13 cellular contexts compared by ENCODE assay signal in genomic region chr10:69064762-69065328, GRCh38. TPM values are rescaled to one million over a fixed set of nuclear protein-coding genes. Genes with fewer than 3 reads are reported as not detected.
DNase-seq lines count a peak whose midpoint lies in the region; ATAC-seq, FAIRE-seq and TF ChIP-seq lines count a peak whose summit lies in the region.
"Had no signal": no experiment of that assay in that cellular context is flagged by ENCODE, and none has a peak within 500 bp of the region (broad histone marks: within the 10 kb centered on the region; RNA-seq: fewer than 3 reads in every experiment).

No MANE protein-coding gene starts in this region.

- H3K9me3 ChIP-seq in kidney (ENCODE audit: control insufficient read depth in 1 of 2, low read length in 2 of 2) (no peaks in the 10 kb centered on the region), stomach smooth muscle (ENCODE audit: control insufficient read depth in 2 of 2, low read length in 2 of 2) (no peaks in the 10 kb centered on the region)
- H3K9me3 ChIP-seq: thoracic aorta had no signal

- no peak overlapping the region for H3K4ac ChIP-seq in mesendoderm (ENCODE audit: low read depth, low read length)

- peaks cover 58% of the 10 kb centered on the region for H3K4me1 Mint-ChIP-seq in activated T-cell treated with anti-CD3 and anti-CD28 coated beads, Interleukin-2, amount 50 U/mL, for 72 hours (ENCODE audit: low read depth)
- peaks cover 30% of the 10 kb centered on the region for H3K4me1 Mint-ChIP-seq in activated T-helper 17 cell treated with anti-CD3 and anti-CD28 coated beads, Interleukin-2, amount 50 U/mL, for 72 hours

- no peak overlapping the region for H3K9ac ChIP-seq in kidney (ENCODE audit: low read length in 2 of 2)
- H3K9ac ChIP-seq in stomach smooth muscle (ENCODE audit: low read length in 2 of 2), result no peak overlapping the region
- no peak overlapping the region for H3K9ac ChIP-seq in mesendoderm (ENCODE audit: low read length)

- H3K4me1 ChIP-seq in kidney (ENCODE audit: control insufficient read depth in 1 of 2, insufficient read depth in 1 of 2, low read depth in 1 of 2, low read length in 2 of 2) (peaks cover 9 to 12% of the 10 kb centered on the region in 2 donors), stomach smooth muscle (ENCODE audit: control insufficient read depth, insufficient read depth, low read length) (peaks cover 3% of the 10 kb centered on the region), mesendoderm (ENCODE audit: control insufficient read depth, low read depth, low read length) (no peaks in the 10 kb centered on the region)

- H2BK120ac ChIP-seq in mesendoderm (ENCODE audit: low read depth, low read length), result no peak overlapping the region

- H3K27me3 ChIP-seq in stomach smooth muscle (ENCODE audit: control insufficient read depth in 1 of 2, insufficient read depth in 2 of 2, low read length in 2 of 2) (peaks cover 0 to 2% of the 10 kb centered on the region in 2 donors), mesendoderm (ENCODE audit: insufficient read depth, low read length, poor library complexity) (no peaks in the 10 kb centered on the region)

- peaks cover 0 to 3% of the 10 kb centered on the region in 2 donors for H3K9me3 Mint-ChIP-seq in activated T-cell treated with anti-CD3 and anti-CD28 coated beads, Interleukin-2, amount 50 U/mL, for 72 hours
- H3K9me3 Mint-ChIP-seq in activated T-helper 17 cell treated with anti-CD3 and anti-CD28 coated beads, Interleukin-2, amount 50 U/mL, for 72 hours, result no peaks in the 10 kb centered on the region

- H3K18ac ChIP-seq in mesendoderm (ENCODE audit: low read length), result no peak overlapping the region

- intact Hi-C loops in kidney (cut with DNase I), result no loop called here

- no peak overlapping the region for H3K23ac ChIP-seq in mesendoderm (ENCODE audit: low read length)

- H3K36me3 ChIP-seq in kidney (ENCODE audit: control insufficient read depth in 1 of 2, insufficient read depth in 2 of 2, low read length in 2 of 2), result no peaks in the 10 kb centered on the region
- no peaks in the 10 kb centered on the region for H3K36me3 ChIP-seq in stomach smooth muscle (ENCODE audit: control insufficient read depth in 2 of 2, insufficient read depth in 2 of 2, low read length in 2 of 2)
- H3K36me3 ChIP-seq in mesendoderm (ENCODE audit: control insufficient read depth, insufficient read depth, low read length), result no peaks in the 10 kb centered on the region
- H3K36me3 ChIP-seq: thoracic aorta had no signal

- H4K5ac ChIP-seq in mesendoderm (ENCODE audit: low read length), result no peak overlapping the region

- no CpG with 5 or more reads among the region's 6 CpGs for WGBS in mesendoderm (ENCODE audit: extremely low coverage, insufficient coverage, low lambda C conversion rate)

- no peak for ATAC-seq in activated T-cell treated with anti-CD3 and anti-CD28 coated beads, Interleukin-2, amount 50 U/mL, for 72 hours (replicated peaks in 1 of 2)
- no peak for ATAC-seq in activated T-helper 17 cell treated with anti-CD3 and anti-CD28 coated beads, Interleukin-2, amount 50 U/mL, for 72 hours (replicated peaks)
- ATAC-seq: PC-3 had no signal

- FAIRE-seq in kidney (lab: Jason Lieb, UNC), result no peak

- no peak overlapping the region for H2BK5ac ChIP-seq in mesendoderm (ENCODE audit: low read length)

- H3K79me2 ChIP-seq in mesendoderm (ENCODE audit: control insufficient read depth, insufficient read depth, low read length), result no peaks in the 10 kb centered on the region

- no peaks in the 10 kb centered on the region for H3K79me1 ChIP-seq in mesendoderm (ENCODE audit: low read length)

- no peak overlapping the region for H3K27ac Mint-ChIP-seq in activated T-cell treated with anti-CD3 and anti-CD28 coated beads, Interleukin-2, amount 50 U/mL, for 72 hours
- H3K27ac Mint-ChIP-seq in activated T-helper 17 cell treated with anti-CD3 and anti-CD28 coated beads, Interleukin-2, amount 50 U/mL, for 72 hours, result peak overlapping the region; percentile 97

- DNase-seq in activated T-cell treated with anti-CD3 and anti-CD28 coated beads, Interleukin-2, amount 50 U/mL, for 72 hours, result no peak
- DNase-seq in activated T-cell treated with anti-CD3 and anti-CD28 coated beads for 4 hours (no peak), kidney (no peak), T1000 (lab: John Stamatoyannopoulos, UW) (no peak), mesendoderm (no peak), NCI-H510A (lab: John Stamatoyannopoulos, UW) (no peak)
- DNase-seq: ACHN, DMS 273 treated with DMSO at 0.1 percent for 48 hours, NCI-H446 treated with DMSO at 0.1 percent for 48 hours, PC-3 had no signal

- H3K36me3 Mint-ChIP-seq in activated T-cell treated with anti-CD3 and anti-CD28 coated beads, Interleukin-2, amount 50 U/mL, for 72 hours (ENCODE audit: insufficient read depth in 2 of 2), result peaks cover 3 to 4% of the 10 kb centered on the region in 2 donors
- H3K36me3 Mint-ChIP-seq in activated T-helper 17 cell treated with anti-CD3 and anti-CD28 coated beads, Interleukin-2, amount 50 U/mL, for 72 hours (ENCODE audit: low read depth), result peaks cover 6% of the 10 kb centered on the region

- H3K27me3 Mint-ChIP-seq in activated T-cell treated with anti-CD3 and anti-CD28 coated beads, Interleukin-2, amount 50 U/mL, for 72 hours (ENCODE audit: low read depth), result no peaks in the 10 kb centered on the region
- H3K27me3 Mint-ChIP-seq in activated T-helper 17 cell treated with anti-CD3 and anti-CD28 coated beads, Interleukin-2, amount 50 U/mL, for 72 hours, result no peaks in the 10 kb centered on the region

- H3K4me3 Mint-ChIP-seq in activated T-cell treated with anti-CD3 and anti-CD28 coated beads, Interleukin-2, amount 50 U/mL, for 72 hours, result peak overlapping the region; percentile 79 to 80
- peak overlapping the region; percentile 74 for H3K4me3 Mint-ChIP-seq in activated T-helper 17 cell treated with anti-CD3 and anti-CD28 coated beads, Interleukin-2, amount 50 U/mL, for 72 hours

- no peak overlapping the region for H3K4me3 ChIP-seq in kidney (ENCODE audit: low read length in 2 of 2)
- H3K4me3 ChIP-seq in stomach smooth muscle (ENCODE audit: low read length in 2 of 2), result no peak overlapping the region
- H3K4me3 ChIP-seq in mesendoderm (ENCODE audit: low read length), result no peak overlapping the region
- H3K4me3 ChIP-seq: thoracic aorta had no signal

- peak overlapping the region; percentile 4 to 18 for H3K27ac ChIP-seq in kidney (ENCODE audit: low read depth in 2 of 2, low read length in 2 of 2)
- H3K27ac ChIP-seq in stomach smooth muscle (ENCODE audit: low read length), result peak overlapping the region; percentile 53
- no peak overlapping the region for H3K27ac ChIP-seq in mesendoderm (ENCODE audit: low read depth, low read length)

- H2BK15ac ChIP-seq in mesendoderm (replicated peaks; ENCODE audit: low read depth), result no peak overlapping the region

- TF ChIP-seq CTCF in kidney (IDR thresholded peaks at IDR 0.05; ENCODE audit: borderline replicate concordance, extremely low read depth, insufficient read depth), result no peak

- no peak overlapping the region for H3K4me2 ChIP-seq in mesendoderm (ENCODE audit: low read length)

- H4K8ac ChIP-seq in mesendoderm (ENCODE audit: low read depth, low read length), result no peak overlapping the region

- H3K56ac ChIP-seq in mesendoderm (ENCODE audit: low read length), result no peak overlapping the region

- H2AK5ac ChIP-seq in mesendoderm (ENCODE audit: low read length), result no peak overlapping the region

RNA-seq across cellular contexts. Expression of gene SRGN, which starts 23.1 kb away (rescaled TPM):
- 100 to 1,000 TPM; 439 to 902 TPM for total RNA-seq in activated T-cell treated with anti-CD3 and anti-CD28 coated beads, Interleukin-2, amount 50 U/mL, for 72 hours
- 100 to 1,000 TPM; 310 to 773 TPM for total RNA-seq in activated T-helper 17 cell treated with anti-CD3 and anti-CD28 coated beads, Interleukin-2, amount 50 U/mL, for 72 hours
- 130 TPM for total RNA-seq in kidney
- 65.7 TPM for polyA plus RNA-seq in kidney (ENCODE audit: insufficient read depth, low read depth, low replicate concordance)
- 0.08 TPM for polyA plus RNA-seq in mesendoderm (2013, experiment 1 of 2)
- polyA plus RNA-seq in mesendoderm (2013, experiment 2 of 2), result 0.06 TPM

RNA-seq across cellular contexts. Expression of gene VPS26A, which starts 59.1 kb away (rescaled TPM):
- total RNA-seq in activated T-cell treated with anti-CD3 and anti-CD28 coated beads, Interleukin-2, amount 50 U/mL, for 72 hours, result 10 to 100 TPM; 39.0 to 39.1 TPM
- 10 to 100 TPM; 43.7 to 56.9 TPM for total RNA-seq in activated T-helper 17 cell treated with anti-CD3 and anti-CD28 coated beads, Interleukin-2, amount 50 U/mL, for 72 hours
- total RNA-seq in kidney, result 52.5 TPM
- polyA plus RNA-seq in kidney (ENCODE audit: insufficient read depth, low read depth, low replicate concordance), result 38.9 TPM
- 31.3 TPM for polyA plus RNA-seq in mesendoderm (2013, experiment 1 of 2)
- polyA plus RNA-seq in mesendoderm (2013, experiment 2 of 2), result 30.6 TPM
